ENCODE assay signal across 9 cellular contexts in genomic region chr1:211828584-211829342, GRCh38. TPM values are rescaled to one million over a fixed set of nuclear protein-coding genes. Genes with fewer than 3 reads are reported as not detected.
DNase-seq lines count a peak whose midpoint lies in the region; ATAC-seq and TF ChIP-seq lines count a peak whose summit lies in the region.
"Had no signal": no experiment of that assay in that cellular context is flagged by ENCODE, and none has a peak within 500 bp of the region (broad histone marks: within the 10 kb centered on the region; RNA-seq: fewer than 3 reads in every experiment).

No MANE protein-coding gene starts in this region.

- peak overlapping the region; percentile 2 for H2BK120ac ChIP-seq in mesendoderm (ENCODE audit: low read depth, low read length)

- H3K36me3 ChIP-seq in right atrium auricular region = no peaks in the 10 kb centered on the region
- no peaks in the 10 kb centered on the region for H3K36me3 ChIP-seq in mesendoderm (ENCODE audit: control insufficient read depth, insufficient read depth, low read length)
- H3K36me3 ChIP-seq in vagina = no peaks in the 10 kb centered on the region
- H3K36me3 ChIP-seq: left lung had no signal

- peak overlapping the region; percentile 86 for H3K56ac ChIP-seq in mesendoderm (ENCODE audit: low read length)

- WGBS in mesendoderm (ENCODE audit: extremely low coverage, insufficient coverage, low lambda C conversion rate) = no CpG with 5 or more reads among the region's 9 CpGs

- H3K9ac ChIP-seq in mesendoderm (ENCODE audit: low read length) = peak overlapping the region; percentile 78

- no peak for TF ChIP-seq POLR2A in vagina (IDR thresholded peaks at IDR 0.05)

- H3K9me3 ChIP-seq in right atrium auricular region (no peaks in the 10 kb centered on the region), vagina (no peaks in the 10 kb centered on the region)
- H3K9me3 ChIP-seq: left lung had no signal

- no peak for DNase-seq in right atrium auricular region (ENCODE audit: low spot score)
- DNase-seq in cardiac septum (ENCODE audit: low spot score) = no peak
- peak; percentile 42 for DNase-seq in astrocyte of the hippocampus (ENCODE audit: low read depth, low spot score)
- DNase-seq in mesendoderm = no peak
- no peak for DNase-seq in vagina (ENCODE audit: extremely low spot score in 2 of 2)
- no peak for DNase-seq in cortex of kidney (lab: John Stamatoyannopoulos, UW)
- DNase-seq in AG08395 (ENCODE audit: low spot score) = no peak
- DNase-seq: left lung had no signal

- ATAC-seq in GM19328 (IDR thresholded peaks at IDR 0.05; ENCODE audit: unreplicated experiment) = no peak
- ATAC-seq: left lung had no signal

- no peak overlapping the region for H3K18ac ChIP-seq in mesendoderm (ENCODE audit: low read length)

- no peak overlapping the region for H4K8ac ChIP-seq in mesendoderm (ENCODE audit: low read depth, low read length)

- H3K79me1 ChIP-seq in mesendoderm (ENCODE audit: low read length) = no peaks in the 10 kb centered on the region

- no peaks in the 10 kb centered on the region for H3K79me2 ChIP-seq in mesendoderm (ENCODE audit: control insufficient read depth, insufficient read depth, low read length)

- H3K4ac ChIP-seq in mesendoderm (ENCODE audit: low read depth, low read length) = no peak overlapping the region

- H3K27ac ChIP-seq in right atrium auricular region = peak overlapping the region; percentile 90 to 93
- H3K27ac ChIP-seq in mesendoderm (ENCODE audit: low read depth, low read length) = no peak overlapping the region
- H3K27ac ChIP-seq in vagina = peak overlapping the region; percentile 36

- H2AK5ac ChIP-seq in mesendoderm (ENCODE audit: low read length) = no peak overlapping the region

- peak overlapping the region; percentile 77 to 87 for H3K4me3 ChIP-seq in right atrium auricular region
- H3K4me3 ChIP-seq in mesendoderm (ENCODE audit: low read length) = no peak overlapping the region
- H3K4me3 ChIP-seq in vagina = peak overlapping the region; percentile 50 to 72

- H2BK5ac ChIP-seq in mesendoderm (ENCODE audit: low read length) = no peak overlapping the region

- H3K4me2 ChIP-seq in mesendoderm (ENCODE audit: low read length) = peak overlapping the region; percentile 87

- TF ChIP-seq CTCF in right atrium auricular region (IDR thresholded peaks at IDR 0.05) (no peak), vagina (IDR thresholded peaks at IDR 0.05) (no peak)

- no peak overlapping the region for H2BK15ac ChIP-seq in mesendoderm (replicated peaks; ENCODE audit: low read depth)

- H3K4me1 ChIP-seq in right atrium auricular region = peaks cover 0 to 31% of the 10 kb centered on the region in 2 donors
- peaks cover 2% of the 10 kb centered on the region for H3K4me1 ChIP-seq in mesendoderm (ENCODE audit: control insufficient read depth, low read depth, low read length)
- H3K4me1 ChIP-seq in vagina = peaks cover 27% of the 10 kb centered on the region

- intact Hi-C loops in cardiac septum (cut with DNase I) = loop anchor here (1.0 to 2.0 kb wide), 2 partner anchors 129 to 250 kb away; partner anchors contain the start of gene SLC30A1
- intact Hi-C loops in vagina (cut with DNase I) = no loop called here

- H3K27me3 ChIP-seq in right atrium auricular region (no peaks in the 10 kb centered on the region), mesendoderm (ENCODE audit: insufficient read depth, low read length, poor library complexity) (no peaks in the 10 kb centered on the region), vagina (no peaks in the 10 kb centered on the region)
- H3K27me3 ChIP-seq: left lung had no signal

- no peak overlapping the region for H3K23ac ChIP-seq in mesendoderm (ENCODE audit: low read length)

- no peak overlapping the region for H4K5ac ChIP-seq in mesendoderm (ENCODE audit: low read length)

RNA-seq across cellular contexts. Expression of gene LPGAT1, which starts 1.8 kb away (rescaled TPM):
- total RNA-seq in right atrium auricular region = 10 to 100 TPM; 27.0 to 36.2 TPM
- total RNA-seq in cardiac septum = 43.4 TPM
- 4.2 TPM for polyA plus RNA-seq in mesendoderm (2013, experiment 1 of 2)
- polyA plus RNA-seq in mesendoderm (2013, experiment 2 of 2) = 4.8 TPM
- total RNA-seq in vagina = 63.8 TPM
